ENCODE assay signal across 8 cellular contexts in the genomic region with DNA sequence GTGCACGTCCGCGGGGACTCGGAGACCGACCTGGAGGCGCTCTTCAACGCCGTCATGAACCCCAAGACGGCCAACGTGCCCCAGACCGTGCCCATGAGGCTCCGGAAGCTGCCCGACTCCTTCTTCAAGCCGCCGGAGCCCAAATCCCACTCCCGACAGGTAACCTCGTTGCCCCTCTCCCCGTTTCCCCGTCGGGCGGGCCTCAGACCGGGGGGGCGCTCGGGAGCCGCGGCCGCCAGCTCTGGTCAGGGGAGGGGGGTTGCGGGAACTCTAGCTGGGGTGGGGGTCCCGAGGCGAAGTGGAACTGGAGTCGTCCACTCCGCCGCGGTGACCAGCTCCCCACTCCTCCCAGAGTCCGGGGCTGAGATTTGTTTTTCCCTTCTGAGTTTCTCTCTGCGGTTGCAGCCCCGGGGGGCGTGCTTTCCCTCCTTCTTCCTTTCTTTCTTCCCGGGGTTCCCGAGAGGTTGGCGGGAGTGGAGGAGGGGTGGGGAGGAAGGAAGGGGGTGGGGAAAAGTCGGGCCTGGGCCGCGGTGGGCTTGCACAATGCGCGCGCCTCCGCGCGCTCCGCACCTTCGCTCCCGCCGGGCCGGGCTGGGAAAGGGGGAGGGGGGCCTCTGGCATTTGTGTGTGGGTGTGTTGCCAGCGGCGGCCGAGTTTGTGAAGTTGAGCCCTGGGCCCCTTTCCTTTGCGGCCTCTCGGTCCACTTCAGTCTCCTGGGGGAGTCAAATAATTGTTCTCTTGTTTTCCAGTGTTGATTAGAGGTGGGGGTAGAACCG. TPM values are rescaled to one million over a fixed set of nuclear protein-coding genes. Genes with fewer than 3 reads are reported as not detected.
A peak's percentile ranks its signal among the peaks of the same experiment; 100 is the strongest.
DNase-seq lines count a peak whose midpoint lies in the region; ATAC-seq and TF ChIP-seq lines count a peak whose summit lies in the region.

No MANE protein-coding gene starts in this region.

- POLR2A ChIA-PET in WTC11 (lab: Charles Lee), result interaction anchor here (0.7 to 1.0 kb wide), 4 partner anchors 63 to 159 kb away, joined by 3 to 5 read pairs (median 3); no protein-coding TSS in a partner anchor

- DNase-seq in AG09319 (ENCODE audit: extremely low read depth, low read depth), result peak; percentile 63
- DNase-seq in H9, result peak; percentile 91
- DNase-seq in WTC11 (ENCODE audit: low spot score), result peak; percentile 91
- peak; percentile 94 for DNase-seq in esophagus muscularis mucosa (ENCODE audit: extremely low spot score)
- peak; percentile 85 for DNase-seq in ureter (ENCODE audit: low spot score)
- DNase-seq in NCI-H1417 treated with DMSO at 0.1 percent for 48 hours (lab: John Stamatoyannopoulos, UW), result no peak
- no peak for DNase-seq in occipital lobe (lab: John Stamatoyannopoulos, UW)

- no peak overlapping the region for H2BK20ac ChIP-seq in H9 (ENCODE audit: low read depth, low read length, poor library complexity, severe bottlenecking)

- H3K56ac ChIP-seq in H9 (ENCODE audit: insufficient read length, low read depth, low read length), result peak overlapping the region; percentile 59

- H2BK15ac ChIP-seq in H9 (ENCODE audit: low read depth, low read length), result peak overlapping the region; percentile 69; the same call in 1 of the 2 replicates

- H2AK5ac ChIP-seq in H9 (ENCODE audit: insufficient read length, low read length), result no peak overlapping the region

- TF ChIP-seq EP300 in esophagus muscularis mucosa (IDR thresholded peaks at IDR 0.05), result no peak

- no peak for TF ChIP-seq POLR2A in esophagus muscularis mucosa (IDR thresholded peaks at IDR 0.05; ENCODE audit: low read depth)

- H3K9me3 ChIP-seq in H9 (ENCODE audit: control insufficient read depth, low read depth, low read length), result no peaks in the 10 kb centered on the region
- no peaks in the 10 kb centered on the region for H3K9me3 ChIP-seq in esophagus muscularis mucosa
- no peaks in the 10 kb centered on the region for H3K9me3 ChIP-seq in mononuclear cell (ENCODE audit: low read depth, low read length)

- H3K27me3 ChIP-seq in H9 (ENCODE audit: insufficient read depth, low read length) (no peaks in the 10 kb centered on the region), esophagus muscularis mucosa (no peaks in the 10 kb centered on the region), mononuclear cell (ENCODE audit: insufficient read depth, low read length) (peaks cover 81% of the 10 kb centered on the region)

- H3K14ac ChIP-seq in H9 (ENCODE audit: insufficient read depth, low read length), result peak overlapping the region; percentile 100

- peaks cover 12% of the 10 kb centered on the region for H3K23me2 ChIP-seq in H9 (ENCODE audit: insufficient read length, low read depth, low read length, poor library complexity, severe bottlenecking)

- CTCF ChIA-PET in WTC11 (lab: Charles Lee), result interaction anchor here (0.9 kb wide), 1 partner anchor 158 kb away, joined by 5 read pairs; no protein-coding TSS in a partner anchor

- H4K91ac ChIP-seq in H9 (ENCODE audit: insufficient read length, low read depth, low read length), result peak overlapping the region; percentile 95

- TF ChIP-seq CTCF in AG09319 (IDR thresholded peaks at IDR 0.05; ENCODE audit: low read depth, low read length) (peak; percentile 22), H9 (conservative IDR thresholded peaks at IDR 0.05) (peak; percentile 28; the same call in 2 of the 3 replicates), WTC11 (IDR thresholded peaks at IDR 0.05) (no peak), esophagus muscularis mucosa (IDR thresholded peaks at IDR 0.05) (no peak)

- no peaks in the 10 kb centered on the region for H4K20me1 ChIP-seq in H9 (ENCODE audit: control insufficient read depth, insufficient read depth, insufficient read length)

- peak overlapping the region; percentile 97 for H2BK12ac ChIP-seq in H9 (ENCODE audit: insufficient read length, low read depth, low read length)

- ATAC-seq in WTC11, result peak; percentile 65

- H4K5ac ChIP-seq in H9 (ENCODE audit: insufficient read length, low read depth, low read length), result peak overlapping the region; percentile 97

- H3K36me3 ChIP-seq in esophagus muscularis mucosa, result peaks cover 0 to 7% (median 0%) of the 10 kb centered on the region in 4 donors

- peak overlapping the region; percentile 97 for H3K9ac ChIP-seq in H9 (ENCODE audit: extremely low read depth, insufficient read length, low read length)

- H3K18ac ChIP-seq in H9 (ENCODE audit: insufficient read length, low read depth, low read length), result peak overlapping the region; percentile 100

- peak overlapping the region; percentile 85 for H3K4me2 ChIP-seq in H9 (ENCODE audit: insufficient read depth, insufficient read length, low read length)

- H3K27me3 Mint-ChIP-seq in H9 (ENCODE audit: low read depth) (no peaks in the 10 kb centered on the region; the same call in none of the 2 replicates), WTC11 (ENCODE audit: low read depth) (no peaks in the 10 kb centered on the region)

- WGBS in H9 (ENCODE audit: extremely low coverage, insufficient read length, low lambda C conversion rate), result no CpG with 5 or more reads among the region's 61 CpGs
- WGBS in esophagus muscularis mucosa, result 1% methylated on average over 32 of the region's 61 CpGs

- intact Hi-C loops in esophagus muscularis mucosa (cut with DNase I), result loop anchor here (5.0 to 10.0 kb wide), 3 partner anchors 64 to 156 kb away; no protein-coding TSS in a partner anchor

- H3K9me3 Mint-ChIP-seq in H9 (no peaks in the 10 kb centered on the region), WTC11 (peaks cover 3% of the 10 kb centered on the region; the same call in 1 of the 2 replicates)

- H3K4ac ChIP-seq in H9 (ENCODE audit: low read depth, low read length), result peak overlapping the region; percentile 96; the same call in 1 of the 2 replicates

- H3K4me3 Mint-ChIP-seq in H9 (peak overlapping the region; percentile 91 to 95), WTC11 (peak overlapping the region; percentile 92)

- peak overlapping the region; percentile 91 for H2BK120ac ChIP-seq in H9 (ENCODE audit: low read depth, low read length, poor library complexity, severe bottlenecking)

- peak overlapping the region; percentile 78 for H3T11ph ChIP-seq in H9 (ENCODE audit: low read length)

- peak overlapping the region; percentile 65 to 95 (median 94) for H3K4me3 ChIP-seq in esophagus muscularis mucosa
- peak overlapping the region; percentile 23 for H3K4me3 ChIP-seq in mononuclear cell (ENCODE audit: low read length)

- peak overlapping the region; percentile 91 for H4K8ac ChIP-seq in H9 (replicated peaks; ENCODE audit: insufficient read length, low read depth, low read length)

- H3K4me1 ChIP-seq in H9 (ENCODE audit: insufficient read depth, low read length) (peaks cover 4% of the 10 kb centered on the region; the same call in 1 of the 2 replicates), esophagus muscularis mucosa (peaks cover 36 to 50% (median 48%) of the 10 kb centered on the region in 4 donors), mononuclear cell (ENCODE audit: insufficient read depth, low read length) (peaks cover 19% of the 10 kb centered on the region)

- H3K27ac ChIP-seq in H9 (ENCODE audit: insufficient read length, low read depth, low read length) (peak overlapping the region; percentile 91), esophagus muscularis mucosa (replicated peaks in 1 of 4) (peak overlapping the region; percentile 94 to 99 (median 98))

- peak overlapping the region; percentile 97 for H2BK5ac ChIP-seq in H9 (ENCODE audit: insufficient read length, low read length)

- H3K4me1 Mint-ChIP-seq in H9 (peaks cover 43% of the 10 kb centered on the region in 2 experiments), WTC11 (peaks cover 48% of the 10 kb centered on the region)

- H2AFZ ChIP-seq in H9 (ENCODE audit: low read length), result no peak overlapping the region

- H3K36me3 Mint-ChIP-seq in H9 (ENCODE audit: insufficient read depth in 1 of 3, low read depth in 3 of 3), result peaks cover 2 to 8% (median 5%) of the 10 kb centered on the region in 3 experiments; a peak in 5 of 7 replicates
- H3K36me3 Mint-ChIP-seq in WTC11, result no peaks in the 10 kb centered on the region; the same call in none of the 2 replicates

- peaks cover 7% of the 10 kb centered on the region; the same call in 1 of the 2 replicates for H3K79me2 ChIP-seq in H9 (ENCODE audit: insufficient read depth, low read length)

- no peaks in the 10 kb centered on the region for H3K79me1 ChIP-seq in H9 (ENCODE audit: insufficient read depth, low read depth, low read length, poor library complexity, severe bottlenecking)

- H3K27ac Mint-ChIP-seq in H9, result peak overlapping the region; percentile 99 to 100 (median 99)
- peak overlapping the region; percentile 99 for H3K27ac Mint-ChIP-seq in WTC11

- H3K23ac ChIP-seq in H9 (ENCODE audit: insufficient read length, low read depth, low read length), result no peak overlapping the region

TF ChIP-seq in WTC11, 78 proteins besides CTCF, POLR2A, EP300 and RAD21 (continues in another document):
- 0 out of 2 replicates have a peak, but pooled peaks have one; percentile 12 for TF ChIP-seq KAT7 (CRISPR knock-in tag; IDR thresholded peaks at IDR 0.05; ENCODE audit: borderline replicate concordance)
- TF ChIP-seq ZBTB21 (CRISPR knock-in tag; IDR thresholded peaks at IDR 0.05; ENCODE audit: borderline replicate concordance), result no peak
- no peak for TF ChIP-seq PRRX2 (CRISPR knock-in tag; IDR thresholded peaks at IDR 0.05)
- TF ChIP-seq, protein P1, sequence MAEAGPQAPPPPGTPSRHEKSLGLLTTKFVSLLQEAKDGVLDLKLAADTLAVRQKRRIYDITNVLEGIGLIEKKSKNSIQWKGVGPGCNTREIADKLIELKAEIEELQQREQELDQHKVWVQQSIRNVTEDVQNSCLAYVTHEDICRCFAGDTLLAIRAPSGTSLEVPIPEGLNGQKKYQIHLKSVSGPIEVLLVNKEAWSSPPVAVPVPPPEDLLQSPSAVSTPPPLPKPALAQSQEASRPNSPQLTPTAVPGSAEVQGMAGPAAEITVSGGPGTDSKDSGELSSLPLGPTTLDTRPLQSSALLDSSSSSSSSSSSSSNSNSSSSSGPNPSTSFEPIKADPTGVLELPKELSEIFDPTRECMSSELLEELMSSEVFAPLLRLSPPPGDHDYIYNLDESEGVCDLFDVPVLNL (CRISPR knock-in tag; IDR thresholded peaks at IDR 0.05; ENCODE audit: borderline replicate concordance, low read depth), result 0 out of 2 replicates have a peak, but pooled peaks have one; percentile 27
- no peak for TF ChIP-seq ZNF416 (CRISPR knock-in tag; IDR thresholded peaks at IDR 0.05)
- no peak for TF ChIP-seq NFE2L1 (CRISPR knock-in tag; IDR thresholded peaks at IDR 0.05)

RNA-seq across cellular contexts. Expression of a gene that starts 1.0 kb away (rescaled TPM):
- total RNA-seq in H9 (2021) (124 TPM in 2 replicates), WTC11 (2021) (88.7 to 101 TPM (median 98.9 TPM) in 3 replicates), esophagus muscularis mucosa (100 to 1,000 TPM; 220 to 343 (median 275) TPM), mononuclear cell (0.10 TPM), ureter (152 TPM), occipital lobe (18.7 TPM)

Comparison
In these comparisons a context has a peak if more than half of its experiments do, and no peak if none do; other contexts are left out.
1. DNase-seq: peak in AG09319 (single experiment), H9 (single experiment), WTC11 (single experiment), esophagus muscularis mucosa (single experiment) and ureter (single experiment); none in NCI-H1417 treated with DMSO at 0.1 percent for 48 hours (single experiment) and occipital lobe (single experiment).
2. CTCF ChIP-seq: peak in AG09319 (single experiment) and H9 (single experiment); none in WTC11 (single experiment) and esophagus muscularis mucosa (0 of 3).
3. RNA of a gene that starts 1.0 kb away (total RNA-seq): 220 to 343 TPM in esophagus muscularis mucosa, 152 TPM in ureter (single experiment), 124 TPM in H9, 88.7 to 101 TPM in WTC11 and 18.7 TPM in occipital lobe (single experiment); 0.10 TPM in mononuclear cell (single experiment); every median in the first group is over 10 times any median in the second.